2 cellular contexts compared by ENCODE assay signal in the genomic region with DNA sequence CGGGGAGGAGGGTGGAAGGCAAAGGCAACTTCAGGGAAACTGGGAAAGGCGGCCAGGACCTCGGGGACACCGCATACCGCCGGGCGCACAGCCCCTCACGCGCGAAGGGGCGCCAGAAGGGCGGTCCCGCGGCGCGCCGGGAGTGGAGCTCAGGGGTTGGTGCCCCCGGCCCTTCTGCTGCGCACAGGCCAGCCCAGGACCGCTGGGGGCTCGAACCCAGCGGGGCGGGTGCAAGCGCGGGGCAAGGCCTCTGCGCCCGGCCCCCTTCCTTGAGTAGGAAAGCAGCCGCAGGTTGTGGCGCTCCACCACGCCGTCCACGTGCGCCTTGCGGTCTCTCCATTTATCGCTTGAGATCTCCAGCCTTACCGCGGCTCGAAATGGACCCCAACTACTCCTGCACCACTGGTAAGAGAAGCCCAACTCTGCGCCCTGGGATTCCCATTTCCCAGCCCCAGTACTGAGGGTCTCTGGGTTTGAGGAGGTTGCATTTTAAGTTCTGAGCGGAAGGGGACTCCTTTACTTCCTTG.
TF ChIP-seq lines count a peak whose summit lies in the region.

No MANE protein-coding gene starts in this region.

TF ChIP-seq in SK-N-SH, 30 proteins besides CTCF, POLR2A, EP300 and RAD21:
- TF ChIP-seq TAF1 (IDR thresholded peaks at IDR 0.05; ENCODE audit: borderline replicate concordance, low read depth, low read length) = no peak
- TF ChIP-seq GATA2 (CRISPR knock-in tag; IDR thresholded peaks at IDR 0.05) = no peak
- TF ChIP-seq FOXM1 (IDR thresholded peaks at IDR 0.05; ENCODE audit: low read depth) = no peak
- no peak for TF ChIP-seq CHD2 (IDR thresholded peaks at IDR 0.05; ENCODE audit: low read length, partially characterized antibody)
- no peak for TF ChIP-seq TEAD4 (IDR thresholded peaks at IDR 0.05; ENCODE audit: borderline replicate concordance, insufficient read depth)
- no peak for TF ChIP-seq JUND (IDR thresholded peaks at IDR 0.05)
- TF ChIP-seq RCOR1 (IDR thresholded peaks at IDR 0.05; ENCODE audit: low read length) = no peak
- TF ChIP-seq YY1 (IDR thresholded peaks at IDR 0.05; ENCODE audit: low read depth) = no peak
- TF ChIP-seq ELF1 (IDR thresholded peaks at IDR 0.05) = no peak
- TF ChIP-seq, protein P1, sequence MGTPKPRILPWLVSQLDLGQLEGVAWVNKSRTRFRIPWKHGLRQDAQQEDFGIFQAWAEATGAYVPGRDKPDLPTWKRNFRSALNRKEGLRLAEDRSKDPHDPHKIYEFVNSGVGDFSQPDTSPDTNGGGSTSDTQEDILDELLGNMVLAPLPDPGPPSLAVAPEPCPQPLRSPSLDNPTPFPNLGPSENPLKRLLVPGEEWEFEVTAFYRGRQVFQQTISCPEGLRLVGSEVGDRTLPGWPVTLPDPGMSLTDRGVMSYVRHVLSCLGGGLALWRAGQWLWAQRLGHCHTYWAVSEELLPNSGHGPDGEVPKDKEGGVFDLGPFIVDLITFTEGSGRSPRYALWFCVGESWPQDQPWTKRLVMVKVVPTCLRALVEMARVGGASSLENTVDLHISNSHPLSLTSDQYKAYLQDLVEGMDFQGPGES (IDR thresholded peaks at IDR 0.05; ENCODE audit: low read depth, low read length) = no peak
- no peak for TF ChIP-seq TCF12 (IDR thresholded peaks at IDR 0.05)
- TF ChIP-seq SIN3A (IDR thresholded peaks at IDR 0.05; ENCODE audit: borderline replicate concordance, low read depth, low read length) = no peak

TF ChIP-seq in SK-N-SH treated with all-trans-retinoic acid at 6 μM for 48 hours, 23 proteins besides CTCF, POLR2A, EP300 and RAD21:
- TF ChIP-seq SNAI2 (CRISPR knock-in tag; IDR thresholded peaks at IDR 0.05) (no peak), CSDC2 (CRISPR knock-in tag; IDR thresholded peaks at IDR 0.05) (no peak), ARNTL (CRISPR knock-in tag; IDR thresholded peaks at IDR 0.05; ENCODE audit: borderline replicate concordance, low read depth) (no peak), ESRRG (CRISPR knock-in tag; IDR thresholded peaks at IDR 0.05) (no peak), TOX (CRISPR knock-in tag; IDR thresholded peaks at IDR 0.05; ENCODE audit: borderline replicate concordance) (no peak), ISL1 (CRISPR knock-in tag; IDR thresholded peaks at IDR 0.05) (no peak)
- TF ChIP-seq, protein P2, sequence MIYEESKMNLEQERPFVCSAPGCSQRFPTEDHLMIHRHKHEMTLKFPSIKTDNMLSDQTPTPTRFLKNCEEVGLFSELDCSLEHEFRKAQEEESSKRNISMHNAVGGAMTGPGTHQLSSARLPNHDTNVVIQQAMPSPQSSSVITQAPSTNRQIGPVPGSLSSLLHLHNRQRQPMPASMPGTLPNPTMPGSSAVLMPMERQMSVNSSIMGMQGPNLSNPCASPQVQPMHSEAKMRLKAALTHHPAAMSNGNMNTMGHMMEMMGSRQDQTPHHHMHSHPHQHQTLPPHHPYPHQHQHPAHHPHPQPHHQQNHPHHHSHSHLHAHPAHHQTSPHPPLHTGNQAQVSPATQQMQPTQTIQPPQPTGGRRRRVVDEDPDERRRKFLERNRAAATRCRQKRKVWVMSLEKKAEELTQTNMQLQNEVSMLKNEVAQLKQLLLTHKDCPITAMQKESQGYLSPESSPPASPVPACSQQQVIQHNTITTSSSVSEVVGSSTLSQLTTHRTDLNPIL (CRISPR knock-in tag; IDR thresholded peaks at IDR 0.05; ENCODE audit: low read depth) = no peak
- TF ChIP-seq, protein P3, sequence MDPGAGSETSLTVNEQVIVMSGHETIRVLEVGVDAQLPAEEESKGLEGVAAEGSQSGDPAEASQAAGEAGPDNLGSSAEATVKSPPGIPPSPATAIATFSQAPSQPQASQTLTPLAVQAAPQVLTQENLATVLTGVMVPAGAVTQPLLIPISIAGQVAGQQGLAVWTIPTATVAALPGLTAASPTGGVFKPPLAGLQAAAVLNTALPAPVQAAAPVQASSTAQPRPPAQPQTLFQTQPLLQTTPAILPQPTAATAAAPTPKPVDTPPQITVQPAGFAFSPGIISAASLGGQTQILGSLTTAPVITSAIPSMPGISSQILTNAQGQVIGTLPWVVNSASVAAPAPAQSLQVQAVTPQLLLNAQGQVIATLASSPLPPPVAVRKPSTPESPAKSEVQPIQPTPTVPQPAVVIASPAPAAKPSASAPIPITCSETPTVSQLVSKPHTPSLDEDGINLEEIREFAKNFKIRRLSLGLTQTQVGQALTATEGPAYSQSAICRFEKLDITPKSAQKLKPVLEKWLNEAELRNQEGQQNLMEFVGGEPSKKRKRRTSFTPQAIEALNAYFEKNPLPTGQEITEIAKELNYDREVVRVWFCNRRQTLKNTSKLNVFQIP (CRISPR knock-in tag; IDR thresholded peaks at IDR 0.05; ENCODE audit: borderline replicate concordance, low read depth) = no peak
